Comparison of ENCODE assay signal across 8 cellular contexts in the genomic region with DNA sequence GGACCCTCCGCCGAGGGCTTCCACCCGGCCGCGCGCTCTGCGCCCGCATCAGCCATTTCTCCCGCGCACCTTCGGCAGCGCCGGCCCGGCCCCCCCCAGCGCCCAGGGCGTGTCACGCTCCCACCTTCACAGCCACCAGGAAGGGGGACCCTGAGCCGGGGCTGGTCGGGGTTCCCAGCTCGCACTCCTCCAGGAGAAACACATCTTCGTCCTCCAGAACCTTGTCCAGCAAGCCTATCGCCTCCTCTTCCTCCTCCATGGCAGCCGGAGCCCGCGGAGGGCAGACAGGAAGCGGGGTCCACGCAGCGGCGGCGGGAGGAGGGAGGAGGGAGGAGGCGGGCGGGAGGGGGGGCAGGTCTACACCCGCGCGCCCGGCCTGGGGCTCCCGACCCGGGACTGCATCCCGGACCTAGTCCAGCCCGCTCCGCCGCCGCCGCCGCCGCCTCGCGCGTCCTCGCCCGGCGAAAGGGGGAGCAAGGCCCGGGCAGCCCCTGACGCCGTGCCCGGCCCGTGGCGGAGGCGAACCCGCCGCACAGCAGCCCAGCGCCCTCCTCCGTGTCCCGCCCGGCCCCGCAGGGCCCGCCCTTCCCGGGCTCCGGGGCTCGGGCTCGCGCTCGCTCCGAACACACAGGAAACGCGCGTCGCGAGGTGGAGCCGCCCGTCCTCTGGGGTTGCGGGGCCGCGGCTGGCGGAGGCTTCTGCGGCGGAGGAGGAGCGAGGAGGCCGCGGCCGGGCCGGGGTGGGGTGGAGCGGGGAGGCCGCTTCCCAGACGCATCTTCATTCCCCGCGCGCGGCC.
A peak's percentile ranks its signal among the peaks of the same experiment; 100 is the strongest.
DNase-seq lines count a peak whose midpoint lies in the region; ATAC-seq and TF ChIP-seq lines count a peak whose summit lies in the region.

No MANE protein-coding gene starts in this region.

- DNase-seq in SHP77 (lab: John Stamatoyannopoulos, UW) (peak; percentile 51 to 57), SHP77 treated with DMSO at 0.1 percent for 48 hours (lab: John Stamatoyannopoulos, UW) (no peak), NCI-H460 (ENCODE audit: extremely low read depth, low read depth) (peak; percentile 24), activated T-cell treated with anti-CD3 and anti-CD28 coated beads for 48 hours (ENCODE audit: low read depth) (peak; percentile 58), natural killer cell (peak; percentile 61), NCI-H446 treated with DMSO at 0.1 percent for 48 hours (lab: John Stamatoyannopoulos, UW) (no peak)

- peak overlapping the region; percentile 74 for H3K27ac ChIP-seq in temporal lobe (ENCODE audit: low read depth, low read length)

- H3K27ac Mint-ChIP-seq in natural killer cell, result peak overlapping the region; percentile 81 to 88

- intact Hi-C loops in natural killer cell (cut with micrococcal nuclease), result no loop called here

- H3K36me3 Mint-ChIP-seq in natural killer cell, result no peaks in the 10 kb centered on the region

- peak overlapping the region; percentile 88 for H3K4me3 Mint-ChIP-seq in natural killer cell

- H3K9me3 Mint-ChIP-seq in natural killer cell, result no peaks in the 10 kb centered on the region

- ATAC-seq in esophagus mucosa, result peak; percentile 58
- peak; percentile 75 to 82 (median 82) for ATAC-seq in natural killer cell

- no peak for TF ChIP-seq CTCF in natural killer cell (IDR thresholded peaks at IDR 0.05)

- H3K27me3 Mint-ChIP-seq in natural killer cell (ENCODE audit: low read depth in 2 of 2), result no peaks in the 10 kb centered on the region

- H3K4me1 Mint-ChIP-seq in natural killer cell, result peaks cover 30 to 55% of the 10 kb centered on the region in 2 donors

Comparison
In these comparisons a context has a peak if more than half of its experiments do, and no peak if none do; other contexts are left out.
1. DNase-seq: peak in SHP77 (2 of 2), NCI-H460 (single experiment), activated T-cell treated with anti-CD3 and anti-CD28 coated beads for 48 hours (single experiment) and natural killer cell (single experiment); none in SHP77 treated with DMSO at 0.1 percent for 48 hours (single experiment) and NCI-H446 treated with DMSO at 0.1 percent for 48 hours (single experiment).